7 cellular contexts compared by ENCODE assay signal in genomic region chr5:53425598-53426516, GRCh38.
DNase-seq lines count a peak whose midpoint lies in the region; ATAC-seq lines count a peak whose summit lies in the region.

No MANE protein-coding gene starts in this region.

- ATAC-seq in HG03066 (IDR thresholded peaks at IDR 0.05; ENCODE audit: low read depth, unreplicated experiment), result peak; percentile 60
- no peak for ATAC-seq in HG03457 (IDR thresholded peaks at IDR 0.05; ENCODE audit: unreplicated experiment)
- ATAC-seq in HG02840 (IDR thresholded peaks at IDR 0.05; ENCODE audit: low FRiP score, unreplicated experiment), result no peak

- peak; percentile 46 for DNase-seq in EL
- peak; percentile 54 for DNase-seq in RPMI8226
- DNase-seq in iPS DF 19.7 (ENCODE audit: low read depth, low spot score), result peak; percentile 35
- no peak for DNase-seq in midbrain (lab: John Stamatoyannopoulos, UW)
